Comparison of ENCODE assay signal across 9 cellular contexts in genomic region chr17:35170968-35171771, GRCh38. TPM values are rescaled to one million over a fixed set of nuclear protein-coding genes. Genes with fewer than 3 reads are reported as not detected.
A peak's percentile ranks its signal among the peaks of the same experiment; 100 is the strongest.
DNase-seq lines count a peak whose midpoint lies in the region; ATAC-seq and TF ChIP-seq lines count a peak whose summit lies in the region.
"Had no signal": no experiment of that assay in that cellular context is flagged by ENCODE, and none has a peak within 500 bp of the region (broad histone marks: within the 10 kb centered on the region; RNA-seq: fewer than 3 reads in every experiment).

No MANE protein-coding gene starts in this region.

- no peaks in the 10 kb centered on the region for H3K79me1 ChIP-seq in IMR-90 (ENCODE audit: low read depth in 1 of 2, low read length in 2 of 2)

- in situ Hi-C loops in IMR-90 (cut with MboI; ENCODE audit: low sequenced_read_pairs): no loop called here

- no peak overlapping the region for H2BK15ac ChIP-seq in IMR-90 (ENCODE audit: low read depth, low read length)

- H2AK5ac ChIP-seq in IMR-90 (ENCODE audit: low read depth, low read length): no peak overlapping the region

- H3K36me3 ChIP-seq in IMR-90 (ENCODE audit: control insufficient read depth, insufficient read depth, low read length): no peaks in the 10 kb centered on the region
- H3K36me3 ChIP-seq in right lobe of liver: no peaks in the 10 kb centered on the region
- H3K36me3 ChIP-seq: suprapubic skin had no signal

- no peaks in the 10 kb centered on the region for H3K27me3 Mint-ChIP-seq in activated naive CD8-positive, alpha-beta T cell treated with anti-CD3 and anti-CD28 coated beads, Interleukin-2, amount 10 ng/mL, durations not matched to agents 7 days and 5 days

- no peaks in the 10 kb centered on the region for H3K9me3 ChIP-seq in IMR-90 (ENCODE audit: control insufficient read depth, insufficient read depth, low read length)
- H3K9me3 ChIP-seq in right lobe of liver: no peaks in the 10 kb centered on the region
- H3K9me3 ChIP-seq: suprapubic skin had no signal

- no peak overlapping the region for H4K8ac ChIP-seq in IMR-90 (ENCODE audit: low read depth in 2 of 2, low read length in 2 of 2)

- TF ChIP-seq CTCF in IMR-90 (conservative IDR thresholded peaks at IDR 0.05; ENCODE audit: low read depth, low read length) (peak; percentile 50), right lobe of liver (IDR thresholded peaks at IDR 0.05) (peak in 3 of 4 donors; percentile 9 to 27 (median 19))

- no peak overlapping the region for H3K14ac ChIP-seq in IMR-90 (replicated peaks; ENCODE audit: low read depth, low read length)

- H2BK20ac ChIP-seq in IMR-90 (ENCODE audit: low read depth, low read length): no peak overlapping the region

- BruUV-seq in IMR-90 (replicated peaks; lab: Mats Ljungman, UMichigan): no TSS peak

- POLR2A ChIA-PET in IMR-90 (lab: Charles Lee; ENCODE audit: unreplicated experiment): no interaction called here
- POLR2A ChIA-PET in activated naive CD8-positive, alpha-beta T cell treated with anti-CD3 and anti-CD28 coated beads, Interleukin-2, amount 10 ng/mL, durations not matched to agents 7 days and 5 days (lab: Charles Lee): interaction anchor here (0.9 to 1.3 kb wide), 6 partner anchors 44 to 368 kb away, joined by 3 to 5 read pairs (median 4); partner anchors contain the start of genes SLFN13 and SLFN5

- peak overlapping the region; percentile 67 for H3K27ac Mint-ChIP-seq in activated naive CD8-positive, alpha-beta T cell treated with anti-CD3 and anti-CD28 coated beads, Interleukin-2, amount 10 ng/mL, durations not matched to agents 7 days and 5 days

- CTCF ChIA-PET in IMR-90 (lab: Yijun Ruan, JAX): interaction anchor here (0.6 to 1.0 kb wide), 2 partner anchors 369 to 552 kb away, joined by 3 to 4 read pairs; no protein-coding TSS in a partner anchor

- no peak overlapping the region for H4K91ac ChIP-seq in IMR-90 (ENCODE audit: insufficient read depth, low read depth, low read length)

- H3K4me2 ChIP-seq in IMR-90 (ENCODE audit: low read depth, low read length): no peak overlapping the region

- TF ChIP-seq RAD21 in IMR-90 (IDR thresholded peaks at IDR 0.05; ENCODE audit: low read length): peak; percentile 51

- peak overlapping the region; percentile 73 for H2AFZ ChIP-seq in IMR-90 (replicated peaks; ENCODE audit: low read length, poor library complexity)

- H3K4ac ChIP-seq in IMR-90 (ENCODE audit: low read depth, low read length): no peak overlapping the region

- 0 out of 2 replicates have a peak, but pooled peaks cover 5% of the 10 kb centered on the region for H3K9me1 ChIP-seq in IMR-90 (ENCODE audit: insufficient read depth, low read length)

- H3K27me3 ChIP-seq in IMR-90 (ENCODE audit: control insufficient read depth, insufficient read depth, low read length): peaks cover 3% of the 10 kb centered on the region; the same call in 1 of the 2 replicates
- no peaks in the 10 kb centered on the region for H3K27me3 ChIP-seq in right lobe of liver
- H3K27me3 ChIP-seq: suprapubic skin had no signal

- ATAC-seq in IMR-90 (ENCODE audit: low read depth): peak; percentile 49
- ATAC-seq in activated naive CD8-positive, alpha-beta T cell treated with anti-CD3 and anti-CD28 coated beads, Interleukin-2, amount 10 ng/mL, durations not matched to agents 7 days and 5 days (ENCODE audit: low read depth): peak; percentile 69
- ATAC-seq in right lobe of liver: peak in 2 of 4 donors; percentile 23 to 50
- ATAC-seq in HG02571 (IDR thresholded peaks at IDR 0.05; ENCODE audit: unreplicated experiment): no peak
- ATAC-seq in HG02885 (IDR thresholded peaks at IDR 0.05; ENCODE audit: poor library complexity, unreplicated experiment): no peak

- intact Hi-C loops in IMR-90 (cut with micrococcal nuclease): loop anchor here (1.0 to 10.0 kb wide), 5 partner anchors 71 to 368 kb away; partner anchors contain the start of genes SLFN12 and SLFN5
- intact Hi-C loops in right lobe of liver (cut with DNase I): loop anchor here in 1 of 2 donors (10.0 kb wide), 1 partner anchor 364 kb away; the partner anchor contains the start of gene SLFN12L

- H4K20me1 ChIP-seq in IMR-90 (ENCODE audit: insufficient read depth, low read length): no peaks in the 10 kb centered on the region

- DNase-seq in CD1c-positive myeloid dendritic cell (ENCODE audit: extremely low spot score): peak; percentile 50
- DNase-seq in IMR-90: peak; percentile 15
- peak; percentile 47 for DNase-seq in activated naive CD8-positive, alpha-beta T cell treated with anti-CD3 and anti-CD28 coated beads, Interleukin-2, amount 10 ng/mL, durations not matched to agents 7 days and 5 days
- DNase-seq in right lobe of liver: no peak
- DNase-seq in SIG-M5 treated with dmso at 0.1 percent for 504 hours (lab: John Stamatoyannopoulos, UW; ENCODE audit: unreplicated experiment): no peak
- no peak for DNase-seq in nucleus accumbens (lab: John Stamatoyannopoulos, UW)

- WGBS in IMR-90 (ENCODE audit: extremely low coverage in 2 of 2, insufficient read length in 1 of 2), 2 experiments: 60% methylated on average over 2 of the region's 18 CpGs; no CpG with 5 or more reads in 1 of the 2 experiments
- 41% methylated on average over 7 of the region's 18 CpGs for WGBS in right lobe of liver (ENCODE audit: insufficient coverage, low coverage, low lambda C conversion rate, missing lambda C conversion rate)

- dilution Hi-C loops in IMR-90 (cut with HindIII; ENCODE audit: low sequenced_read_pairs, unreplicated experiment): no loop called here

- peaks cover 1% of the 10 kb centered on the region for H3K9me3 Mint-ChIP-seq in activated naive CD8-positive, alpha-beta T cell treated with anti-CD3 and anti-CD28 coated beads, Interleukin-2, amount 10 ng/mL, durations not matched to agents 7 days and 5 days

- H2BK5ac ChIP-seq in IMR-90 (ENCODE audit: low read depth, low read length, poor library complexity, severe bottlenecking): no peak overlapping the region

- H3K4me1 ChIP-seq in IMR-90 (ENCODE audit: control insufficient read depth, insufficient read depth, low read length) (peaks cover 4% of the 10 kb centered on the region; the same call in 1 of the 2 replicates), right lobe of liver (no peaks in the 10 kb centered on the region)

- peak overlapping the region; percentile 28 for H3K4me3 Mint-ChIP-seq in activated naive CD8-positive, alpha-beta T cell treated with anti-CD3 and anti-CD28 coated beads, Interleukin-2, amount 10 ng/mL, durations not matched to agents 7 days and 5 days

- H3K23ac ChIP-seq in IMR-90 (ENCODE audit: low read depth, low read length): no peak overlapping the region

- H2AK9ac ChIP-seq in IMR-90 (replicated peaks; ENCODE audit: low read depth, low read length, poor library complexity): no peak overlapping the region

- peaks cover 26% of the 10 kb centered on the region for H3K4me1 Mint-ChIP-seq in activated naive CD8-positive, alpha-beta T cell treated with anti-CD3 and anti-CD28 coated beads, Interleukin-2, amount 10 ng/mL, durations not matched to agents 7 days and 5 days

- no peak overlapping the region for H2BK120ac ChIP-seq in IMR-90 (ENCODE audit: low read depth, low read length)

- H3K36me3 Mint-ChIP-seq in activated naive CD8-positive, alpha-beta T cell treated with anti-CD3 and anti-CD28 coated beads, Interleukin-2, amount 10 ng/mL, durations not matched to agents 7 days and 5 days: peaks cover 2% of the 10 kb centered on the region

- no peak for TF ChIP-seq POLR2A in IMR-90 (IDR thresholded peaks at IDR 0.05; ENCODE audit: low read depth, low read length)
- TF ChIP-seq POLR2A in right lobe of liver (IDR thresholded peaks at IDR 0.05): no peak

- H3K27ac ChIP-seq in IMR-90 (ENCODE audit: insufficient read depth, low read length) (no peak overlapping the region), right lobe of liver (no peak overlapping the region)
- H3K27ac ChIP-seq: suprapubic skin had no signal

- H3K4me3 ChIP-seq in IMR-90 (ENCODE audit: insufficient read depth, low read depth, low read length): no peak overlapping the region
- no peak overlapping the region for H3K4me3 ChIP-seq in right lobe of liver
- H3K4me3 ChIP-seq: suprapubic skin had no signal

- no peak overlapping the region for H3K18ac ChIP-seq in IMR-90 (ENCODE audit: low read depth, low read length)

- no peak overlapping the region for H3K9ac ChIP-seq in IMR-90 (ENCODE audit: low read depth, low read length)

- no peak overlapping the region for H3K56ac ChIP-seq in IMR-90 (ENCODE audit: extremely low read depth, insufficient read depth, low read length)

- H4K5ac ChIP-seq in IMR-90 (ENCODE audit: low read depth, low read length): no peak overlapping the region

RNA-seq across cellular contexts. Expression of gene SLC35G3, which starts 23.0 kb away (rescaled TPM):
- total RNA-seq in IMR-90 (2012; rRNA removed): not detected in 2 replicates
- polyA plus RNA-seq in IMR-90 (2012; rRNA removed): not detected in 2 replicates
- polyA plus RNA-seq in IMR-90 (2012; cell fraction: cytosol; rRNA removed): not detected in 2 replicates
- not detected in 2 replicates for polyA plus RNA-seq in IMR-90 (2012; cell fraction: nucleus; rRNA removed; ENCODE audit: low replicate concordance)
- total RNA-seq in activated naive CD8-positive, alpha-beta T cell treated with anti-CD3 and anti-CD28 coated beads, Interleukin-2, amount 10 ng/mL, durations not matched to agents 7 days and 5 days: not detected
- total RNA-seq in right lobe of liver: not detected
- total RNA-seq: suprapubic skin had no signal

RNA-seq across cellular contexts. Expression of gene UNC45B, which starts 23.6 kb away (rescaled TPM):
- total RNA-seq in IMR-90 (2012; rRNA removed) (not detected in 2 replicates), right lobe of liver (under 1 TPM in 2 of 6 experiments, not detected in 4; 0.07 to 0.19 TPM)
- polyA plus RNA-seq in IMR-90 (2012; rRNA removed): not detected in 2 replicates
- not detected in 2 replicates for polyA plus RNA-seq in IMR-90 (2012; cell fraction: cytosol; rRNA removed)
- polyA plus RNA-seq in IMR-90 (2012; cell fraction: nucleus; rRNA removed; ENCODE audit: low replicate concordance): not detected in 2 replicates
- under 1 TPM; 0.14 to 0.20 TPM for total RNA-seq in activated naive CD8-positive, alpha-beta T cell treated with anti-CD3 and anti-CD28 coated beads, Interleukin-2, amount 10 ng/mL, durations not matched to agents 7 days and 5 days
- total RNA-seq: suprapubic skin had no signal

RNA-seq across cellular contexts. Expression of gene NLE1, which starts 29.1 kb away (rescaled TPM):
- total RNA-seq in IMR-90 (2012; rRNA removed) (23.7 and 24.4 TPM in 2 replicates), right lobe of liver (10 to 100 TPM in 1 of 6 experiments, 1 to 10 TPM in 5; 4.9 to 12.3 (median 5.9) TPM)
- polyA plus RNA-seq in IMR-90 (2012; rRNA removed): 18.0 and 18.6 TPM in 2 replicates
- polyA plus RNA-seq in IMR-90 (2012; cell fraction: cytosol; rRNA removed): 17.3 and 19.2 TPM in 2 replicates
- polyA plus RNA-seq in IMR-90 (2012; cell fraction: nucleus; rRNA removed; ENCODE audit: low replicate concordance): 19.9 and 38.3 TPM in 2 replicates
- total RNA-seq in activated naive CD8-positive, alpha-beta T cell treated with anti-CD3 and anti-CD28 coated beads, Interleukin-2, amount 10 ng/mL, durations not matched to agents 7 days and 5 days: 10 to 100 TPM; 13.4 to 17.4 TPM

RNA-seq across cellular contexts. Expression of gene FNDC8, which starts 49.8 kb away (rescaled TPM):
- total RNA-seq in IMR-90 (2012; rRNA removed) (not detected in 2 replicates), right lobe of liver (not detected)
- not detected in 2 replicates for polyA plus RNA-seq in IMR-90 (2012; rRNA removed)
- not detected in 2 replicates for polyA plus RNA-seq in IMR-90 (2012; cell fraction: cytosol; rRNA removed)
- polyA plus RNA-seq in IMR-90 (2012; cell fraction: nucleus; rRNA removed; ENCODE audit: low replicate concordance): not detected in 2 replicates
- total RNA-seq in activated naive CD8-positive, alpha-beta T cell treated with anti-CD3 and anti-CD28 coated beads, Interleukin-2, amount 10 ng/mL, durations not matched to agents 7 days and 5 days: not detected
- total RNA-seq: suprapubic skin had no signal

RNA-seq across cellular contexts. Expression of gene RAD51D, which starts 51.5 kb away (rescaled TPM):
- total RNA-seq in IMR-90 (2012; rRNA removed) (9.7 and 12.7 TPM in 2 replicates), right lobe of liver (1 to 10 TPM; 3.9 to 5.5 (median 4.3) TPM)
- 8.8 and 10.8 TPM in 2 replicates for polyA plus RNA-seq in IMR-90 (2012; rRNA removed)
- 8.1 and 11.1 TPM in 2 replicates for polyA plus RNA-seq in IMR-90 (2012; cell fraction: cytosol; rRNA removed)
- polyA plus RNA-seq in IMR-90 (2012; cell fraction: nucleus; rRNA removed; ENCODE audit: low replicate concordance): 15.5 and 17.2 TPM in 2 replicates
- total RNA-seq in activated naive CD8-positive, alpha-beta T cell treated with anti-CD3 and anti-CD28 coated beads, Interleukin-2, amount 10 ng/mL, durations not matched to agents 7 days and 5 days: 10 to 100 TPM; 27.3 to 33.8 TPM

Comparison
In these comparisons a context has a peak if more than half of its experiments do, and no peak if none do; other contexts are left out.
1. DNase-seq: peak in CD1c-positive myeloid dendritic cell (single experiment), IMR-90 (single experiment) and activated naive CD8-positive, alpha-beta T cell treated with anti-CD3 and anti-CD28 coated beads, Interleukin-2, amount 10 ng/mL, durations not matched to agents 7 days and 5 days (single experiment); none in right lobe of liver (0 of 3), SIG-M5 treated with dmso at 0.1 percent for 504 hours (single experiment) and nucleus accumbens (0 of 56).
2. ATAC-seq: peak in IMR-90 (single experiment) and activated naive CD8-positive, alpha-beta T cell treated with anti-CD3 and anti-CD28 coated beads, Interleukin-2, amount 10 ng/mL, durations not matched to agents 7 days and 5 days (single experiment); none in HG02571 (single experiment) and HG02885 (single experiment).